1 cellular context compared by ENCODE assay signal in genomic region chr11:125393331-125393730, GRCh38.
TF ChIP-seq lines count a peak whose summit lies in the region.

No MANE protein-coding gene starts in this region.

TF ChIP-seq in K562, 482 proteins besides CTCF, POLR2A, EP300 and RAD21 (continued from another document):
- TF ChIP-seq MBD1 (CRISPR knock-in tag; IDR thresholded peaks at IDR 0.05) (no peak), STAT5B (CRISPR knock-in tag; IDR thresholded peaks at IDR 0.05) (no peak), CTBP1 (IDR thresholded peaks at IDR 0.05; ENCODE audit: borderline replicate concordance) (peak; percentile 37; the same call in 1 of the 2 replicates), ZNF263 (CRISPR knock-in tag; IDR thresholded peaks at IDR 0.05; ENCODE audit: borderline replicate concordance) (no peak)
